ENCODE assay signal across 8 cellular contexts in the genomic region with DNA sequence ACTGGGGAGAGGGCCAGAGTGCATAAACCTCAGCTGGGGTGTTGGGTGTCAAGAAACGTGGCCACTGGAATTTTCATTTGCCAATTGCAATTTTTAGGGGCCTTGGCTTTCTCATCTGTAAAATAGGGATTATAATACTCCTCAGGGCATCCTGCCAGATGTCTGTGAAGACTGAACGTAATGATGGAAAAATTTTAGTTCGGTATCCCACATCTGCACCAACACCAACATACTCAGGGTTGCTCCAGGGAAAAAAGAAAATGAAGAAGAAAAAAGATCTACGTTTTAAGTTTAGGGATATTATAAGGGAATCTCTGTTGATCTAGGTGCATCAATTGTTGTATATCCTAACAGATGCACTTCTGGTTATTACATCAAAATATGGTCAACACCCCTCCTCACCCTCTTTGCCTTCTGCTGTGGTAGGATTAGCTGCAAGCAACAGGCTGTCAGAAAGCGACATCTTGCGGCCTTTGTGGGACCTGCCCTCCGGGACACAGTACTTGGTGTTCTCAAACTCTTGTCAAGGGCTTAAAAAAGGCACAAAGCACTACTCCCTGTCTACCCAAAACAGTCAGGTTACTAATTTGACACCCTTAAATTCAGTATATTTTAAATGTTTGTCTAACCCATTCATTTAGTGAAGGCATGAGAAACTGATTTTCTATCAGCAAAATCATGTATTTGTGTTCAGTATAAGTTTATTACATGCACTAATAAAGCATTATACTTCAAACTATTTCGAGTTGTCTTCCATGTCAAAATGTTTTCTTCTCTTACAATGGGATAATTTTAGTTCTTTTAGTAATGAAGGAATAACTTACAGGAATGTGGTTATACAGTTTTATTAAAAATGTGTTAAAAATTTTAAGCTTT. TPM values are rescaled to one million over a fixed set of nuclear protein-coding genes. Genes with fewer than 3 reads are reported as not detected.
DNase-seq lines count a peak whose midpoint lies in the region; ATAC-seq and TF ChIP-seq lines count a peak whose summit lies in the region.

No MANE protein-coding gene starts in this region.

- no peaks in the 10 kb centered on the region for H3K4me1 ChIP-seq in MM.1S (ENCODE audit: low read length)
- H3K4me1 ChIP-seq in SJSA1 (replicated peaks): peaks cover 16% of the 10 kb centered on the region
- no peaks in the 10 kb centered on the region for H3K4me1 ChIP-seq in ovary (ENCODE audit: insufficient read depth)
- no peaks in the 10 kb centered on the region for H3K4me1 ChIP-seq in tibial artery

- WGBS in ovary, 3 donors: 19 to 21% (median 20%) methylated on average over 8 of the region's 8 CpGs

- no peaks in the 10 kb centered on the region for H3K9me2 ChIP-seq in MM.1S (replicated peaks; ENCODE audit: insufficient read depth, low read length)

- no peaks in the 10 kb centered on the region for H3K79me2 ChIP-seq in MM.1S (ENCODE audit: low read length)

- 0 out of 2 replicates have a peak, but pooled peaks cover 2% of the 10 kb centered on the region for H3F3A ChIP-seq in MM.1S (ENCODE audit: insufficient read depth, low read length)

- TF ChIP-seq CTCF in MM.1S (IDR thresholded peaks at IDR 0.05; ENCODE audit: low read length) (peak; percentile 93), ovary (IDR thresholded peaks at IDR 0.05) (peak; percentile 38 to 69 (median 50)), tibial artery (IDR thresholded peaks at IDR 0.05) (peak; percentile 88 to 90)

- no peak overlapping the region for H3K4me3 ChIP-seq in MM.1S (ENCODE audit: low read length)
- no peak overlapping the region for H3K4me3 ChIP-seq in SJSA1
- no peak overlapping the region for H3K4me3 ChIP-seq in ovary
- no peak overlapping the region for H3K4me3 ChIP-seq in tibial artery

- H3K27ac ChIP-seq in MM.1S (ENCODE audit: low read length) (no peak overlapping the region), SJSA1 (peak overlapping the region; percentile 74), ovary (no peak overlapping the region), tibial artery (no peak overlapping the region)

- H3K36me3 ChIP-seq in MM.1S (replicated peaks; ENCODE audit: insufficient read depth, low read length): no peaks in the 10 kb centered on the region
- no peaks in the 10 kb centered on the region for H3K36me3 ChIP-seq in SJSA1
- H3K36me3 ChIP-seq in ovary: no peaks in the 10 kb centered on the region
- no peaks in the 10 kb centered on the region for H3K36me3 ChIP-seq in tibial artery

- H3K4me2 ChIP-seq in MM.1S (ENCODE audit: low read depth, low read length): no peak overlapping the region

- no peak overlapping the region for H3K9ac ChIP-seq in MM.1S (ENCODE audit: low read length)

- no peak for TF ChIP-seq EP300 in ovary (IDR thresholded peaks at IDR 0.05)

- intact Hi-C loops in ovary (cut with DNase I) (loop anchor here in 2 of 4 donors (5.0 to 10.0 kb wide), 2 partner anchors 66 to 339 kb away; partner anchors contain the start of gene TRMO (in 1 of the 2)), tibial artery (cut with DNase I; ENCODE audit: low total_unique reads) (loop anchor here (2.0 kb wide), 1 partner anchor 59 kb away; no protein-coding TSS in a partner anchor)

- TF ChIP-seq POLR2A in ovary (IDR thresholded peaks at IDR 0.05): no peak

- H3K27me3 ChIP-seq in MM.1S (replicated peaks; ENCODE audit: insufficient read depth, low read length) (no peaks in the 10 kb centered on the region), SJSA1 (replicated peaks) (no peaks in the 10 kb centered on the region), ovary (no peaks in the 10 kb centered on the region), tibial artery (peaks cover 0 to 10% of the 10 kb centered on the region in 2 donors)

- H4K20me1 ChIP-seq in MM.1S (ENCODE audit: insufficient read depth, low read length): no peaks in the 10 kb centered on the region

- H2AFZ ChIP-seq in MM.1S (ENCODE audit: low read length): no peak overlapping the region

- peak; percentile 68 for ATAC-seq in GM21786 (IDR thresholded peaks at IDR 0.05; ENCODE audit: unreplicated experiment)

- peak; percentile 79 for DNase-seq in D341Med (ENCODE audit: low spot score)
- DNase-seq in MM.1S: peak; percentile 76
- peak; percentile 68 to 77 for DNase-seq in SJSA1 (ENCODE audit: low read depth in 1 of 2, low spot score in 2 of 2)
- DNase-seq in activated effector memory CD4-positive, alpha-beta T cell treated with Interleukin-2 at 50 U/mL for 16 hours: peak; percentile 72
- DNase-seq in germinal center (ENCODE audit: low spot score): peak; percentile 76
- DNase-seq in ovary: peak; percentile 64 to 81 (median 77)
- DNase-seq in tibial artery: peak; percentile 71 to 81

- H3K9me3 ChIP-seq in MM.1S (replicated peaks; ENCODE audit: insufficient read depth, low read length) (no peaks in the 10 kb centered on the region), SJSA1 (replicated peaks) (no peaks in the 10 kb centered on the region), ovary (no peaks in the 10 kb centered on the region), tibial artery (no peaks in the 10 kb centered on the region)

RNA-seq across cellular contexts. Expression of gene TBC1D2, which starts 8.3 kb away (rescaled TPM):
- total RNA-seq in SJSA1 (2014; rRNA removed; shearing (Covaris generic)): 4.4 TPM in 2 replicates
- total RNA-seq in ovary: 10 to 100 TPM in 1 of 7 donors, 1 to 10 TPM in 6; 3.9 to 11.3 (median 4.7) TPM
- polyA plus RNA-seq in ovary: 1 to 10 TPM; 1.7 to 3.6 TPM
